Comparison of ENCODE assay signal across 14 cellular contexts in the genomic region with DNA sequence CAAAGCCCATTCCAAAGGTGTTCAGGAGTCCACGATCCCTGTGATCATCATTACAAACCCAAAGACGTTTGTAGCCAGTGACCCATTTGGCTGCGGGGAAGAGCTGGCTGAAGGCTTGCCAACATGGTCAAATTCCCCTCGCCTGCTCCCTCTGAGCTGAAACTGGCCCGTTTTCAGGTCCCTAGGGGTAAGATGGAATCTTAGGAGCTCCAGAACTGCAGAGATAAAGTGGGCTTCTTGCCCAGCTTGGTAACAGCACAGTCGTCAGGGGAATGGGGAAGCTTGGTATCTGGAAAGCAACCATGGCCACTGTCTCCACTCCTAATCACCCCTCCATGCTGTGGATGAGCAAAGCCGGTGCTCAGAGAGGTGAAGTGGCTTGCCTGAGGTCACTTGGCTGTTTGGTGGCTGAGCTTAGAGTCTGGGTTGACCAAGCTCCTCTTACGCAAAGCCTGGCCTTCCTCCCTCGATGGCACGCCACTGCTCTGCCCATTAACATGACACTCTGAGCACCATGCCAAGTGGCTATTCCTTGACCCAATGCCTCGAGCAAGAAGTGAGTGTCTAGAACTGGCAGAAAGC.
DNase-seq lines count a peak whose midpoint lies in the region; ATAC-seq, FAIRE-seq and TF ChIP-seq lines count a peak whose summit lies in the region.
"Had no signal": no experiment of that assay in that cellular context is flagged by ENCODE, and none has a peak within 500 bp of the region (broad histone marks: within the 10 kb centered on the region; RNA-seq: fewer than 3 reads in every experiment).

No MANE protein-coding gene starts in this region.

- peaks cover 70% of the 10 kb centered on the region for H4K20me1 ChIP-seq in astrocyte (ENCODE audit: insufficient read depth, low read length)

- H3K9me3 Mint-ChIP-seq in astrocyte (ENCODE audit: unreplicated experiment) = peaks cover 2% of the 10 kb centered on the region
- H3K9me3 Mint-ChIP-seq: mesothelial cell of epicardium had no signal

- peaks cover 28% of the 10 kb centered on the region for H3K4me1 Mint-ChIP-seq in astrocyte (ENCODE audit: low read depth, unreplicated experiment)

- no peak overlapping the region for H3K4me3 ChIP-seq in AG10803 (ENCODE audit: low read length)
- no peak overlapping the region for H3K4me3 ChIP-seq in astrocyte (ENCODE audit: insufficient read depth, low read depth, low read length)
- H3K4me3 ChIP-seq in heart left ventricle = no peak overlapping the region
- H3K4me3 ChIP-seq in brain microvascular endothelial cell (ENCODE audit: low read depth, low read length) = no peak overlapping the region
- H3K4me3 ChIP-seq: BLaER1 had no signal

- H3K27me3 Mint-ChIP-seq in astrocyte (ENCODE audit: low read depth, unreplicated experiment) = peaks cover 5% of the 10 kb centered on the region

- no peak overlapping the region for H3K4me3 Mint-ChIP-seq in astrocyte (ENCODE audit: unreplicated experiment)
- H3K4me3 Mint-ChIP-seq: mesothelial cell of epicardium had no signal

- intact Hi-C loops in heart left ventricle (cut with DNase I) (loop anchor here in 1 of 10 donors (5.0 kb wide), 1 partner anchor 42 kb away; no protein-coding TSS in a partner anchor), posterior vena cava (cut with DNase I) (no loop called here)

- peaks cover 38% of the 10 kb centered on the region for H3K79me2 ChIP-seq in astrocyte (ENCODE audit: insufficient read depth, low read length)

- FAIRE-seq in astrocyte (lab: Jason Lieb, UNC) = no peak
- FAIRE-seq: TTC549 had no signal

- no peak overlapping the region for H3K27ac Mint-ChIP-seq in astrocyte (ENCODE audit: unreplicated experiment)

- H3K4me1 ChIP-seq in astrocyte (ENCODE audit: insufficient read depth, low read length) (peaks cover 17% of the 10 kb centered on the region), heart left ventricle (peaks cover 5 to 90% (median 68%) of the 10 kb centered on the region in 12 donors)

- in situ Hi-C loops in brain microvascular endothelial cell (cut with HindIII; ENCODE audit: low pct_ligation_motif_present, low sequenced_read_pairs) = no loop called here

- H3K27ac ChIP-seq in astrocyte (ENCODE audit: low read depth, low read length) (no peak overlapping the region), heart left ventricle (peak overlapping the region in 7 of 12 donors; percentile 26 to 60 (median 38)), brain microvascular endothelial cell (no peak overlapping the region)
- H3K27ac ChIP-seq: BLaER1 had no signal

- H3K4me2 ChIP-seq in astrocyte (ENCODE audit: low read length) = no peak overlapping the region
- H3K4me2 ChIP-seq: BLaER1 had no signal

- H3K27me3 ChIP-seq in astrocyte (ENCODE audit: insufficient read depth, low read length) = no peaks in the 10 kb centered on the region
- H3K27me3 ChIP-seq in heart left ventricle = no peaks in the 10 kb centered on the region
- no peaks in the 10 kb centered on the region for H3K27me3 ChIP-seq in brain microvascular endothelial cell (replicated peaks)
- H3K27me3 ChIP-seq: BLaER1 had no signal

- H3K9ac ChIP-seq in astrocyte (ENCODE audit: low read length) = no peak overlapping the region
- H3K9ac ChIP-seq: BLaER1 had no signal

- DNase-seq in AG10803 (ENCODE audit: low read depth) (peak; percentile 94), astrocyte (ENCODE audit: low read depth) (peak; percentile 74), heart left ventricle (peak in 1 of 5 donors; percentile 82), posterior vena cava (ENCODE audit: low spot score) (peak; percentile 89), putamen (ENCODE audit: low spot score) (no peak), brain microvascular endothelial cell (no peak)
- no peak for DNase-seq in activated CD4-positive, alpha-beta T cell treated with anti-CD3 and anti-CD28 coated beads for 48 hours
- DNase-seq: activated T-cell treated with anti-CD3 and anti-CD28 coated beads, Interleukin-2, amount 50 U/mL, for 1 hour; glutamatergic neuron; NCI-H2081 treated with DMSO at 0.1 percent for 48 hours had no signal

- TF ChIP-seq CTCF in AG10803 (conservative IDR thresholded peaks at IDR 0.05; ENCODE audit: low read length) (no peak), astrocyte (IDR thresholded peaks at IDR 0.05; ENCODE audit: insufficient read depth, low read depth, low read length) (no peak), heart left ventricle (IDR thresholded peaks at IDR 0.05) (no peak), brain microvascular endothelial cell (IDR thresholded peaks at IDR 0.05; ENCODE audit: low read depth, low read length, missing control alignments) (no peak)

- H3K36me3 Mint-ChIP-seq in astrocyte (ENCODE audit: low read depth, unreplicated experiment) = peaks cover 2% of the 10 kb centered on the region

- ATAC-seq in heart left ventricle (peak; percentile 8 to 66 (median 30)), HG03280 (IDR thresholded peaks at IDR 0.05; ENCODE audit: unreplicated experiment) (no peak)

- no peak for TF ChIP-seq POLR2A in heart left ventricle (IDR thresholded peaks at IDR 0.05)

- H3K36me3 ChIP-seq in astrocyte (ENCODE audit: insufficient read depth, low read length) (no peaks in the 10 kb centered on the region), heart left ventricle (peaks cover 0 to 10% (median 0%) of the 10 kb centered on the region in 9 donors), brain microvascular endothelial cell (replicated peaks) (peaks cover 14% of the 10 kb centered on the region)

- H3K9me3 ChIP-seq in astrocyte (ENCODE audit: insufficient read depth, low read depth, low read length) (no peaks in the 10 kb centered on the region), heart left ventricle (no peaks in the 10 kb centered on the region)
- H3K9me3 ChIP-seq: BLaER1 had no signal

- WGBS in heart left ventricle, 4 donors = 34 to 42% (median 40%) methylated on average over 11 of the region's 11 CpGs

- no peak overlapping the region for H2AFZ ChIP-seq in astrocyte (ENCODE audit: low read depth, low read length)

Comparison
In these comparisons a context has a peak if more than half of its experiments do, and no peak if none do; other contexts are left out.
1. DNase-seq: peak in AG10803 (single experiment), astrocyte (single experiment) and posterior vena cava (single experiment); none in activated CD4-positive, alpha-beta T cell treated with anti-CD3 and anti-CD28 coated beads for 48 hours (single experiment), putamen (single experiment) and brain microvascular endothelial cell (single experiment).
2. H3K27ac ChIP-seq: peak in heart left ventricle (7 of 12); none in astrocyte (single experiment) and brain microvascular endothelial cell (single experiment).